ENCODE assay signal across 8 cellular contexts in genomic region chr6:152982768-152983636, GRCh38. TPM values are rescaled to one million over a fixed set of nuclear protein-coding genes. Genes with fewer than 3 reads are reported as not detected.
DNase-seq lines count a peak whose midpoint lies in the region; ATAC-seq lines count a peak whose summit lies in the region.

TSS of gene FBXO5 (minus strand) at chr6:152983041. CDS start at chr6:152982959, 82 bp downstream.

- DNase-seq in COLO668 (lab: John Stamatoyannopoulos, UW; ENCODE audit: unreplicated experiment) (peak; percentile 96), HT1080 (ENCODE audit: low read depth) (peak; percentile 99), NOMO-1 treated with DMSO at 0.1 percent for 48 hours (lab: John Stamatoyannopoulos, UW; ENCODE audit: unreplicated experiment) (peak; percentile 95), medulla oblongata (ENCODE audit: extremely low spot score) (peak; percentile 98)
- peak; percentile 95 to 96 for DNase-seq in activated CD8-positive, alpha-beta memory T cell treated with anti-CD3 and anti-CD28 coated beads for 4 hours (ENCODE audit: low read depth in 2 of 2)
- DNase-seq in effector memory CD8-positive, alpha-beta T cell: peak; percentile 96 to 98 (median 97)
- DNase-seq in stimulated activated CD8-positive, alpha-beta memory T cell treated with anti-CD3 and anti-CD28 coated beads, Interleukin-12 subunit alpha, Interleukin-12 subunit beta, amount 100 ng/mL, for 1 hour (ENCODE audit: low read depth): peak; percentile 94

- peak; percentile 81 for ATAC-seq in GM21360 (IDR thresholded peaks at IDR 0.05; ENCODE audit: unreplicated experiment)
- ATAC-seq in effector memory CD8-positive, alpha-beta T cell (replicated peaks): peak; percentile 90

- H3K27me3 Mint-ChIP-seq in effector memory CD8-positive, alpha-beta T cell: no peaks in the 10 kb centered on the region

- no peaks in the 10 kb centered on the region for H3K9me3 Mint-ChIP-seq in effector memory CD8-positive, alpha-beta T cell

- peak within 1 kb of the TSS; percentile 90 to 91 for H3K4me3 Mint-ChIP-seq in effector memory CD8-positive, alpha-beta T cell

- peaks cover 31% of the 10 kb centered on the region for H3K36me3 Mint-ChIP-seq in effector memory CD8-positive, alpha-beta T cell (ENCODE audit: insufficient read depth)

- H3K27ac Mint-ChIP-seq in effector memory CD8-positive, alpha-beta T cell: peak within 1 kb of the TSS; percentile 92 to 97

- H3K4me1 Mint-ChIP-seq in effector memory CD8-positive, alpha-beta T cell (ENCODE audit: low read depth in 2 of 2): peaks cover 32 to 44% of the 10 kb centered on the region in 2 donors

RNA-seq across cellular contexts. Expression of gene FBXO5, which starts in this region (rescaled TPM):
- 32.1 and 38.7 TPM in 2 replicates for total RNA-seq in HT1080 (2014; rRNA removed; shearing (Covaris generic))
- 34.2 and 35.4 TPM in 2 replicates for polyA plus RNA-seq in HT1080 (2015; cell fraction: cytosol; rRNA removed)
- 47.3 and 48.4 TPM in 2 replicates for polyA plus RNA-seq in HT1080 (2015; cell fraction: nucleus; rRNA removed)

Comparison
In these comparisons a context has a peak if more than half of its experiments do, and no peak if none do; other contexts are left out.
1. Peak in every context shown above with its lines: DNase-seq and ATAC-seq.